In genomic region chr3:126179825-126180476, GRCh38 we compare ENCODE assay signal across 8 cellular contexts. TPM values are rescaled to one million over a fixed set of nuclear protein-coding genes. Genes with fewer than 3 reads are reported as not detected.
DNase-seq lines count a peak whose midpoint lies in the region; ATAC-seq and TF ChIP-seq lines count a peak whose summit lies in the region.

No MANE protein-coding gene starts in this region.

- dilution Hi-C loops in IMR-90 (cut with HindIII; ENCODE audit: low sequenced_read_pairs, unreplicated experiment), result no loop called here

- peaks cover 2% of the 10 kb centered on the region for H3K4me1 Mint-ChIP-seq in activated CD4-positive, alpha-beta memory T cell treated with anti-CD3 and anti-CD28 coated beads for 36 hours (ENCODE audit: low read depth)

- H3K36me3 ChIP-seq in IMR-90 (ENCODE audit: control insufficient read depth, insufficient read depth, low read length), result no peaks in the 10 kb centered on the region
- H3K36me3 ChIP-seq in liver (ENCODE audit: control insufficient read depth in 4 of 4, insufficient read depth in 3 of 4, low read depth in 1 of 4, low read length in 3 of 4), result no peaks in the 10 kb centered on the region

- H3K27me3 ChIP-seq in IMR-90 (ENCODE audit: control insufficient read depth, insufficient read depth, low read length) (peaks cover 43% of the 10 kb centered on the region), liver (ENCODE audit: control insufficient read depth in 4 of 4, insufficient read depth in 4 of 4, low read length in 3 of 4) (no peaks in the 10 kb centered on the region)

- in situ Hi-C loops in IMR-90 (cut with MboI; ENCODE audit: low sequenced_read_pairs), result no loop called here

- WGBS in IMR-90 (ENCODE audit: extremely low coverage in 2 of 2, insufficient read length in 1 of 2), 2 experiments, result 2% methylated on average over 16 of the region's 47 CpGs; no CpG with 5 or more reads in 1 of the 2 experiments
- 1% methylated on average over 47 of the region's 47 CpGs for WGBS in liver

- no peak overlapping the region for H4K91ac ChIP-seq in IMR-90 (ENCODE audit: insufficient read depth, low read depth, low read length)

- no peak for TF ChIP-seq RAD21 in IMR-90 (IDR thresholded peaks at IDR 0.05; ENCODE audit: low read length)
- TF ChIP-seq RAD21 in liver (IDR thresholded peaks at IDR 0.05), result no peak

- no peak overlapping the region for H2BK20ac ChIP-seq in IMR-90 (ENCODE audit: low read depth, low read length)

- TF ChIP-seq CTCF in IMR-90 (conservative IDR thresholded peaks at IDR 0.05; ENCODE audit: low read depth, low read length), result no peak
- TF ChIP-seq CTCF in liver (IDR thresholded peaks at IDR 0.05; ENCODE audit: low read depth, low read length, missing input control), result peak; percentile 20

- peak overlapping the region; percentile 52 for H2AFZ ChIP-seq in IMR-90 (replicated peaks; ENCODE audit: low read length, poor library complexity)

- POLR2A ChIA-PET in IMR-90 (lab: Charles Lee; ENCODE audit: unreplicated experiment), result no interaction called here
- POLR2A ChIA-PET in activated CD4-positive, alpha-beta memory T cell treated with anti-CD3 and anti-CD28 coated beads for 36 hours (lab: Charles Lee), result no interaction called here

- no peak overlapping the region for H3K14ac ChIP-seq in IMR-90 (replicated peaks; ENCODE audit: low read depth, low read length)

- BruUV-seq in IMR-90 (replicated peaks; lab: Mats Ljungman, UMichigan), result no TSS peak

- H2BK5ac ChIP-seq in IMR-90 (ENCODE audit: low read depth, low read length, poor library complexity, severe bottlenecking), result no peak overlapping the region

- no peak overlapping the region for H2BK120ac ChIP-seq in IMR-90 (ENCODE audit: low read depth, low read length)

- no peak overlapping the region for H3K4me3 Mint-ChIP-seq in activated CD4-positive, alpha-beta memory T cell treated with anti-CD3 and anti-CD28 coated beads for 36 hours

- H3K36me3 Mint-ChIP-seq in activated CD4-positive, alpha-beta memory T cell treated with anti-CD3 and anti-CD28 coated beads for 36 hours, result no peaks in the 10 kb centered on the region

- no peaks in the 10 kb centered on the region for H3K9me1 ChIP-seq in IMR-90 (ENCODE audit: insufficient read depth, low read length)

- CTCF ChIA-PET in IMR-90 (lab: Yijun Ruan, JAX), result no interaction called here
- CTCF ChIA-PET in activated CD4-positive, alpha-beta memory T cell treated with anti-CD3 and anti-CD28 coated beads for 36 hours (lab: Charles Lee), result no interaction called here

- H3K23ac ChIP-seq in IMR-90 (ENCODE audit: low read depth, low read length), result no peak overlapping the region

- ATAC-seq in IMR-90 (ENCODE audit: low read depth) (no peak), GM19328 (IDR thresholded peaks at IDR 0.05; ENCODE audit: unreplicated experiment) (no peak), HG02840 (IDR thresholded peaks at IDR 0.05; ENCODE audit: low FRiP score, unreplicated experiment) (no peak)

- no peaks in the 10 kb centered on the region for H3K9me3 Mint-ChIP-seq in activated CD4-positive, alpha-beta memory T cell treated with anti-CD3 and anti-CD28 coated beads for 36 hours

- H2AK9ac ChIP-seq in IMR-90 (replicated peaks; ENCODE audit: low read depth, low read length, poor library complexity), result no peak overlapping the region

- H2AK5ac ChIP-seq in IMR-90 (ENCODE audit: low read depth, low read length), result no peak overlapping the region

- intact Hi-C loops in IMR-90 (cut with micrococcal nuclease), result no loop called here
- intact Hi-C loops in activated CD4-positive, alpha-beta memory T cell treated with anti-CD3 and anti-CD28 coated beads for 36 hours (cut with micrococcal nuclease), result no loop called here

- H3K4me1 ChIP-seq in IMR-90 (ENCODE audit: control insufficient read depth, insufficient read depth, low read length) (no peaks in the 10 kb centered on the region), liver (ENCODE audit: control insufficient read depth in 4 of 4, insufficient read depth in 4 of 4, low read length in 3 of 4) (peaks cover under 1 to 45% (median 16%) of the 10 kb centered on the region in 4 donors)

- H3K4me2 ChIP-seq in IMR-90 (ENCODE audit: low read depth, low read length), result no peak overlapping the region

- H4K20me1 ChIP-seq in IMR-90 (ENCODE audit: insufficient read depth, low read length), result no peaks in the 10 kb centered on the region; the same call in 1 of the 2 replicates

- no peaks in the 10 kb centered on the region for H3K79me1 ChIP-seq in IMR-90 (ENCODE audit: low read depth in 1 of 2, low read length in 2 of 2)

- no peak overlapping the region for H3K4me3 ChIP-seq in IMR-90 (ENCODE audit: insufficient read depth, low read depth, low read length)
- peak overlapping the region; percentile 77 to 89 (median 80) for H3K4me3 ChIP-seq in liver (ENCODE audit: low read depth in 1 of 3, low read length in 3 of 3)

- TF ChIP-seq POLR2A in IMR-90 (IDR thresholded peaks at IDR 0.05; ENCODE audit: low read depth, low read length), result no peak

- no peaks in the 10 kb centered on the region for H3K9me3 ChIP-seq in IMR-90 (ENCODE audit: control insufficient read depth, insufficient read depth, low read length)
- H3K9me3 ChIP-seq in liver (ENCODE audit: control insufficient read depth in 4 of 4, low read length in 3 of 4), result no peaks in the 10 kb centered on the region

- no peak overlapping the region for H4K5ac ChIP-seq in IMR-90 (ENCODE audit: low read depth, low read length)

- H3K27ac ChIP-seq in IMR-90 (ENCODE audit: insufficient read depth, low read length), result no peak overlapping the region
- peak overlapping the region; percentile 79 to 92 for H3K27ac ChIP-seq in liver (ENCODE audit: low read depth in 1 of 2, low read length in 2 of 2)
- H3K27ac ChIP-seq in substantia nigra (ENCODE audit: low read depth, low read length, poor library complexity, severe bottlenecking), result peak overlapping the region; percentile 66

- H4K8ac ChIP-seq in IMR-90 (ENCODE audit: low read depth in 2 of 2, low read length in 2 of 2), result no peak overlapping the region

- H3K9ac ChIP-seq in IMR-90 (ENCODE audit: low read depth, low read length) (no peak overlapping the region), liver (ENCODE audit: low read depth in 1 of 2, low read length in 2 of 2) (peak overlapping the region; percentile 93 to 97)

- H3K4ac ChIP-seq in IMR-90 (ENCODE audit: low read depth, low read length), result no peak overlapping the region

- H3K18ac ChIP-seq in IMR-90 (ENCODE audit: low read depth, low read length), result no peak overlapping the region

- peaks cover 27% of the 10 kb centered on the region for H3K27me3 Mint-ChIP-seq in activated CD4-positive, alpha-beta memory T cell treated with anti-CD3 and anti-CD28 coated beads for 36 hours

- H3K27ac Mint-ChIP-seq in activated CD4-positive, alpha-beta memory T cell treated with anti-CD3 and anti-CD28 coated beads for 36 hours, result no peak overlapping the region

- no peak overlapping the region for H3K56ac ChIP-seq in IMR-90 (ENCODE audit: extremely low read depth, insufficient read depth, low read length)

- no peak overlapping the region for H2BK15ac ChIP-seq in IMR-90 (ENCODE audit: low read depth, low read length)

- DNase-seq in IMR-90 (no peak), ecto neural progenitor cell (ENCODE audit: low spot score) (peak; percentile 77), substantia nigra (lab: John Stamatoyannopoulos, UW) (peak in 20 of 49 donors; percentile 13 to 57 (median 31)), NCI-H2029 (lab: John Stamatoyannopoulos, UW) (no peak)
- DNase-seq in activated CD4-positive, alpha-beta memory T cell treated with anti-CD3 and anti-CD28 coated beads for 36 hours, result no peak

TF ChIP-seq in IMR-90, 13 proteins besides CTCF, POLR2A, EP300 and RAD21:
- TF ChIP-seq RFX5 (IDR thresholded peaks at IDR 0.05; ENCODE audit: low read depth, low read length) (no peak), MAZ (IDR thresholded peaks at IDR 0.05; ENCODE audit: borderline replicate concordance, low read depth, low read length) (no peak), MAFK (IDR thresholded peaks at IDR 0.05; ENCODE audit: low read depth, low read length) (no peak), BHLHE40 (IDR thresholded peaks at IDR 0.05; ENCODE audit: low read depth, low read length) (no peak), CEBPB (IDR thresholded peaks at IDR 0.05; ENCODE audit: low read depth, low read length) (no peak)

TF ChIP-seq in liver, 16 proteins besides CTCF, POLR2A, EP300 and RAD21 (continues in another document):
- no peak for TF ChIP-seq NR2F2 (IDR thresholded peaks at IDR 0.05)
- TF ChIP-seq HNF4G (IDR thresholded peaks at IDR 0.05), result no peak
- TF ChIP-seq, protein P1, sequence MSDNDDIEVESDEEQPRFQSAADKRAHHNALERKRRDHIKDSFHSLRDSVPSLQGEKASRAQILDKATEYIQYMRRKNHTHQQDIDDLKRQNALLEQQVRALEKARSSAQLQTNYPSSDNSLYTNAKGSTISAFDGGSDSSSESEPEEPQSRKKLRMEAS (IDR thresholded peaks at IDR 0.05), result no peak
- TF ChIP-seq EGR1 (IDR thresholded peaks at IDR 0.05; ENCODE audit: low read depth in 2 of 2), result no peak
- TF ChIP-seq JUND (IDR thresholded peaks at IDR 0.05), result no peak
- no peak for TF ChIP-seq HNF4A (conservative IDR thresholded peaks at IDR 0.05)
- no peak for TF ChIP-seq YY1 (IDR thresholded peaks at IDR 0.05)
- TF ChIP-seq ATF3 (IDR thresholded peaks at IDR 0.05), result no peak
- no peak for TF ChIP-seq ZBTB33 (IDR thresholded peaks at IDR 0.05)

RNA-seq across cellular contexts. Expression of gene ALDH1L1, which starts 0.4 kb away (rescaled TPM):
- not detected in 2 replicates for total RNA-seq in IMR-90 (2012; rRNA removed)
- polyA plus RNA-seq in IMR-90 (2012; rRNA removed), result not detected in 2 replicates
- polyA plus RNA-seq in IMR-90 (2012; cell fraction: cytosol; rRNA removed), result not detected in 2 replicates
- 0.24 TPM in 1 of 2 replicates, not detected in the other for polyA plus RNA-seq in IMR-90 (2012; cell fraction: nucleus; rRNA removed; ENCODE audit: low replicate concordance)
- 100 to 1,000 TPM in 1 of 2 donors, 10 to 100 TPM in 1; 46.7 to 189 TPM for total RNA-seq in liver
- polyA plus RNA-seq in liver, result 100 to 1,000 TPM; 105 to 234 TPM
- total RNA-seq in activated CD4-positive, alpha-beta memory T cell treated with anti-CD3 and anti-CD28 coated beads for 36 hours, result not detected

Comparison
In these comparisons a context has a peak if more than half of its experiments do, and no peak if none do; other contexts are left out.
1. RNA of gene ALDH1L1, which starts 0.4 kb away (total RNA-seq): 46.7 to 189 TPM in liver; not detected in IMR-90 and not detected in activated CD4-positive, alpha-beta memory T cell treated with anti-CD3 and anti-CD28 coated beads for 36 hours; every median in the first group is over 10 times any median in the second.